In the genomic region with DNA sequence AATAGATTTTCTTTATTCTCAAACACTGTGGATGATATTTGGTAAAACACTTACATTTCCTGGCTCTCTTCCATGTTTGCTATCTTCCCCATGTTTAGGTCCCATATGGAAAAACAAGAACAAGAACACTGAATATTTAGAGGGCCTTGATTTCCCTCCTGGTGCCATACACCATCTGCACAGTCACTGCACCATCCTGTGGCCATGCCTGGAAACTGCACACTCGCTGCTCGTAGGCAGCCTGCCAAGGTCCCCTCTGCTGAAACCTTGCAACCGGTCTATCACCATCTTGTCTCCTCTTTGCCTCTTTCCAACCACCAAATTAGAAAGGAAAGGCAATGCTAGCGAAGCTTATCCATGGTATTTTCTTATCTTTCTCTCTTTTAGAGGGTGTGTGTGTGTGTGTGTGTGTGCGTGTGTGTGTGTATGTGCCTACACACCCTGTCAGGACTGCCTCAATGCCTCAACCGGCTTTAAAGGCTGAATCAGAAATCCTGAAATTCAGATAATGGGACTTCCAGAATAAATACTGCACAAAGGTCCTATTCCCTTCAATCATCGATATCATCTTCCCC, we compare ENCODE assay signal across 8 cellular contexts.
DNase-seq lines count a peak whose midpoint lies in the region; ATAC-seq and TF ChIP-seq lines count a peak whose summit lies in the region.

No MANE protein-coding gene starts in this region.

- H3K4me1 ChIP-seq in A673 (ENCODE audit: insufficient read depth, low read length, poor library complexity, severe bottlenecking): no peaks in the 10 kb centered on the region
- H3K4me1 ChIP-seq in right lobe of liver: no peaks in the 10 kb centered on the region
- no peaks in the 10 kb centered on the region for H3K4me1 ChIP-seq in stomach

- H3K36me3 ChIP-seq in A673 (ENCODE audit: insufficient read depth, low read length, poor library complexity, severe bottlenecking) (no peaks in the 10 kb centered on the region), right lobe of liver (no peaks in the 10 kb centered on the region), stomach (no peaks in the 10 kb centered on the region)

- CTCF ChIA-PET in A673 (lab: Charles Lee): interaction anchor here (1.2 kb wide), 1 partner anchor 772 kb away, joined by 3 read pairs; no protein-coding TSS in a partner anchor

- H3K9me3 ChIP-seq in A673 (ENCODE audit: low read depth, low read length, poor library complexity, severe bottlenecking) (no peaks in the 10 kb centered on the region), right lobe of liver (no peaks in the 10 kb centered on the region), stomach (no peaks in the 10 kb centered on the region)

- peak; percentile 78 for TF ChIP-seq CTCF in A673 (conservative IDR thresholded peaks at IDR 0.05; ENCODE audit: low read depth, low read length)
- TF ChIP-seq CTCF in GM12875 (IDR thresholded peaks at IDR 0.05; ENCODE audit: borderline replicate concordance, insufficient read depth, low read depth, low read length): peak; percentile 77
- TF ChIP-seq CTCF in cardiac fibroblast (IDR thresholded peaks at IDR 0.05; ENCODE audit: low read depth, low read length): peak; percentile 52
- peak; percentile 58 to 70 (median 62) for TF ChIP-seq CTCF in right lobe of liver (IDR thresholded peaks at IDR 0.05)
- TF ChIP-seq CTCF in stomach (IDR thresholded peaks at IDR 0.05): peak in 5 of 7 experiments; percentile 27 to 54 (median 47)
- TF ChIP-seq CTCF in coronary artery (IDR thresholded peaks at IDR 0.05): no peak

- intact Hi-C loops in A673 (cut with micrococcal nuclease; ENCODE audit: unreplicated experiment): loop anchor here (2.0 to 5.0 kb wide), 3 partner anchors 386 to 771 kb away; no protein-coding TSS in a partner anchor
- intact Hi-C loops in right lobe of liver (cut with DNase I): loop anchor here in 1 of 2 donors (10.0 kb wide), 1 partner anchor 318 kb away; no protein-coding TSS in a partner anchor
- intact Hi-C loops in stomach (cut with DNase I; ENCODE audit: low total_unique reads): loop anchor here (10.0 kb wide), 1 partner anchor 318 kb away; no protein-coding TSS in a partner anchor

- 29% methylated on average over 6 of the region's 7 CpGs for WGBS in right lobe of liver (ENCODE audit: insufficient coverage, low coverage, low lambda C conversion rate, missing lambda C conversion rate)
- WGBS in stomach, 5 donors: 30 to 62% (median 48%) methylated on average over 6 to 7 of the region's 7 CpGs

- POLR2A ChIA-PET in A673 (lab: Charles Lee; ENCODE audit: low non-redundant PET): no interaction called here

- no TSS peak for BruUV-seq in A673 (replicated peaks; lab: Mats Ljungman, UMichigan)

- peak; percentile 47 for DNase-seq in A673 (ENCODE audit: low spot score)
- DNase-seq in NAMALWA (ENCODE audit: low spot score): peak; percentile 52
- peak; percentile 26 for DNase-seq in UCSD-AML1 (lab: John Stamatoyannopoulos, UW; ENCODE audit: unreplicated experiment)
- DNase-seq in cardiac fibroblast (ENCODE audit: low read depth in 2 of 2): peak; percentile 43 to 48
- peak; percentile 55 to 57 (median 56) for DNase-seq in right lobe of liver
- DNase-seq in stomach: peak; percentile 56
- no peak for DNase-seq in coronary artery (ENCODE audit: low spot score)

- H3K4me3 ChIP-seq in A673 (ENCODE audit: low read depth, low read length, poor library complexity, severe bottlenecking): no peak overlapping the region
- no peak overlapping the region for H3K4me3 ChIP-seq in GM12875 (ENCODE audit: low read depth, low read length)
- no peak overlapping the region for H3K4me3 ChIP-seq in cardiac fibroblast (replicated peaks in 1 of 2; ENCODE audit: low read depth in 2 of 2, low read length in 2 of 2)
- H3K4me3 ChIP-seq in right lobe of liver: no peak overlapping the region
- H3K4me3 ChIP-seq in stomach: no peak overlapping the region
- H3K4me3 ChIP-seq in coronary artery: no peak overlapping the region

- ATAC-seq in right lobe of liver: peak; percentile 82 to 89 (median 86)

- no peaks in the 10 kb centered on the region for H3K27me3 ChIP-seq in A673 (replicated peaks; ENCODE audit: insufficient read depth, low read depth, low read length, poor library complexity)
- peaks cover 0 to 6% of the 10 kb centered on the region in 2 donors for H3K27me3 ChIP-seq in right lobe of liver
- H3K27me3 ChIP-seq in stomach: peaks cover 0 to 3% (median 0%) of the 10 kb centered on the region in 3 donors

- TF ChIP-seq EP300 in stomach (IDR thresholded peaks at IDR 0.05): no peak

- TF ChIP-seq POLR2A in right lobe of liver (IDR thresholded peaks at IDR 0.05) (no peak), stomach (IDR thresholded peaks at IDR 0.05) (no peak)

- H3K27ac ChIP-seq in A673 (ENCODE audit: low read depth, low read length, poor library complexity, severe bottlenecking): no peak overlapping the region
- H3K27ac ChIP-seq in right lobe of liver: no peak overlapping the region
- H3K27ac ChIP-seq in stomach: no peak overlapping the region
- no peak overlapping the region for H3K27ac ChIP-seq in coronary artery
